Comparison of ENCODE assay signal across 1 cellular context in the genomic region with DNA sequence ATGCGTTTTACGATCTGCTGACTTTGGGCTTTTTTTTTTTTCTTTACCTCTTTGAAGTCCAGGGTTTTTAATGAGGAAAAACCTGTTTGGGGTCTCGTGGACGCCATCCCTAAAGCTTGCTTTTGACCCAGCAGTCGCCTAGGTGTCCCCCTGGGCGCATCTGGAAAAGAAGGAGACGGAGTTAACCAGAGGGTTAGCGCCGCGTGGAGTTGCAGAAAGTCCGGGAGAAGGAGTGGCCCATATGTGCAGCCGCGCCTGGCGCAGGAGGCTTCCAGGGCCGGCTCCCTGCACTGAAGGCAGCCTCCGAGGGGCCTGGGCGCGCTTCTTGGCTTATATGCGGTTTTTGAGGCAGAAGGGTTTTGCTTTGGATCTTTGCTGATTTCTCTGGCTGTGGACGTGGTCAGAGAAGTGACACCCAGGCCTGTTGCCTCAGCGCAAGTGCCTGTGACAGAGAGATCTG.
A peak's percentile ranks its signal among the peaks of the same experiment; 100 is the strongest.
TF ChIP-seq lines count a peak whose summit lies in the region.

No MANE protein-coding gene starts in this region.

TF ChIP-seq in HepG2, 621 proteins besides CTCF, POLR2A, EP300 and RAD21 (continued from another document and continues in another):
- TF ChIP-seq U2AF1 (optimal IDR thresholded peaks at IDR 0.05; ENCODE audit: low read depth, low read length) (peak; percentile 88), POGZ (CRISPR knock-in tag; IDR thresholded peaks at IDR 0.05) (no peak; the same call in 1 of the 2 replicates), ZNF879 (CRISPR knock-in tag; IDR thresholded peaks at IDR 0.05) (peak; percentile 74; the same call in 1 of the 2 replicates), KLF16 (CRISPR knock-in tag; IDR thresholded peaks at IDR 0.05) (peak in 1 of 2 experiments; percentile 22; a peak in 1 of 4 replicates), TSC22D2 (CRISPR knock-in tag; IDR thresholded peaks at IDR 0.05; ENCODE audit: borderline replicate concordance) (no peak), KDM5B (CRISPR knock-in tag; IDR thresholded peaks at IDR 0.05; ENCODE audit: borderline replicate concordance) (no peak), SETDB1 (CRISPR knock-in tag; IDR thresholded peaks at IDR 0.05; ENCODE audit: borderline replicate concordance) (no peak), ZNF766 (CRISPR knock-in tag; IDR thresholded peaks at IDR 0.05; ENCODE audit: borderline replicate concordance) (no peak), ZNF468 (CRISPR knock-in tag; IDR thresholded peaks at IDR 0.05) (no peak), ZNF577 (CRISPR knock-in tag; IDR thresholded peaks at IDR 0.05; ENCODE audit: borderline replicate concordance, low read depth) (no peak), ZSCAN22 (CRISPR knock-in tag; IDR thresholded peaks at IDR 0.05) (no peak), CREM (IDR thresholded peaks at IDR 0.05) (no peak; the same call in 1 of the 2 replicates), CREM (CRISPR knock-in tag; IDR thresholded peaks at IDR 0.05) (no peak), CHD2 (IDR thresholded peaks at IDR 0.05; ENCODE audit: low read depth, low read length) (no peak), RELA (CRISPR knock-in tag; IDR thresholded peaks at IDR 0.05) (no peak), ETV6 (CRISPR knock-in tag; conservative IDR thresholded peaks at IDR 0.05) (no peak), SMAD1 (CRISPR knock-in tag; IDR thresholded peaks at IDR 0.05; ENCODE audit: borderline replicate concordance, low read depth) (no peak), ZFP82 (CRISPR knock-in tag; IDR thresholded peaks at IDR 0.05; ENCODE audit: borderline replicate concordance) (no peak), FOXK1 (CRISPR knock-in tag; IDR thresholded peaks at IDR 0.05; ENCODE audit: borderline replicate concordance, low read depth) (no peak), PHF5A (CRISPR knock-in tag; IDR thresholded peaks at IDR 0.05; ENCODE audit: low read depth, unreplicated experiment) (no peak), PPARG (CRISPR knock-in tag; conservative IDR thresholded peaks at IDR 0.05) (no peak), STAT5B (CRISPR knock-in tag; IDR thresholded peaks at IDR 0.05) (no peak), NCOA1 (CRISPR knock-in tag; IDR thresholded peaks at IDR 0.05) (no peak; the same call in 1 of the 2 replicates), POLR2G (IDR thresholded peaks at IDR 0.05; ENCODE audit: low read depth, low read length) (no peak), FOXC1 (CRISPR knock-in tag; IDR thresholded peaks at IDR 0.05; ENCODE audit: borderline replicate concordance) (no peak), ZBTB42 (CRISPR knock-in tag; IDR thresholded peaks at IDR 0.05) (no peak), ZNF383 (CRISPR knock-in tag; IDR thresholded peaks at IDR 0.05; ENCODE audit: borderline replicate concordance) (0 out of 2 replicates have a peak, but pooled peaks have one; percentile 44), JUND (CRISPR knock-in tag; IDR thresholded peaks at IDR 0.05) (no peak), RFX1 (IDR thresholded peaks at IDR 0.05) (no peak), SOX5 (CRISPR knock-in tag; IDR thresholded peaks at IDR 0.05; ENCODE audit: borderline replicate concordance) (no peak), ZNF17 (CRISPR knock-in tag; IDR thresholded peaks at IDR 0.05) (no peak)
- TF ChIP-seq, protein P1, sequence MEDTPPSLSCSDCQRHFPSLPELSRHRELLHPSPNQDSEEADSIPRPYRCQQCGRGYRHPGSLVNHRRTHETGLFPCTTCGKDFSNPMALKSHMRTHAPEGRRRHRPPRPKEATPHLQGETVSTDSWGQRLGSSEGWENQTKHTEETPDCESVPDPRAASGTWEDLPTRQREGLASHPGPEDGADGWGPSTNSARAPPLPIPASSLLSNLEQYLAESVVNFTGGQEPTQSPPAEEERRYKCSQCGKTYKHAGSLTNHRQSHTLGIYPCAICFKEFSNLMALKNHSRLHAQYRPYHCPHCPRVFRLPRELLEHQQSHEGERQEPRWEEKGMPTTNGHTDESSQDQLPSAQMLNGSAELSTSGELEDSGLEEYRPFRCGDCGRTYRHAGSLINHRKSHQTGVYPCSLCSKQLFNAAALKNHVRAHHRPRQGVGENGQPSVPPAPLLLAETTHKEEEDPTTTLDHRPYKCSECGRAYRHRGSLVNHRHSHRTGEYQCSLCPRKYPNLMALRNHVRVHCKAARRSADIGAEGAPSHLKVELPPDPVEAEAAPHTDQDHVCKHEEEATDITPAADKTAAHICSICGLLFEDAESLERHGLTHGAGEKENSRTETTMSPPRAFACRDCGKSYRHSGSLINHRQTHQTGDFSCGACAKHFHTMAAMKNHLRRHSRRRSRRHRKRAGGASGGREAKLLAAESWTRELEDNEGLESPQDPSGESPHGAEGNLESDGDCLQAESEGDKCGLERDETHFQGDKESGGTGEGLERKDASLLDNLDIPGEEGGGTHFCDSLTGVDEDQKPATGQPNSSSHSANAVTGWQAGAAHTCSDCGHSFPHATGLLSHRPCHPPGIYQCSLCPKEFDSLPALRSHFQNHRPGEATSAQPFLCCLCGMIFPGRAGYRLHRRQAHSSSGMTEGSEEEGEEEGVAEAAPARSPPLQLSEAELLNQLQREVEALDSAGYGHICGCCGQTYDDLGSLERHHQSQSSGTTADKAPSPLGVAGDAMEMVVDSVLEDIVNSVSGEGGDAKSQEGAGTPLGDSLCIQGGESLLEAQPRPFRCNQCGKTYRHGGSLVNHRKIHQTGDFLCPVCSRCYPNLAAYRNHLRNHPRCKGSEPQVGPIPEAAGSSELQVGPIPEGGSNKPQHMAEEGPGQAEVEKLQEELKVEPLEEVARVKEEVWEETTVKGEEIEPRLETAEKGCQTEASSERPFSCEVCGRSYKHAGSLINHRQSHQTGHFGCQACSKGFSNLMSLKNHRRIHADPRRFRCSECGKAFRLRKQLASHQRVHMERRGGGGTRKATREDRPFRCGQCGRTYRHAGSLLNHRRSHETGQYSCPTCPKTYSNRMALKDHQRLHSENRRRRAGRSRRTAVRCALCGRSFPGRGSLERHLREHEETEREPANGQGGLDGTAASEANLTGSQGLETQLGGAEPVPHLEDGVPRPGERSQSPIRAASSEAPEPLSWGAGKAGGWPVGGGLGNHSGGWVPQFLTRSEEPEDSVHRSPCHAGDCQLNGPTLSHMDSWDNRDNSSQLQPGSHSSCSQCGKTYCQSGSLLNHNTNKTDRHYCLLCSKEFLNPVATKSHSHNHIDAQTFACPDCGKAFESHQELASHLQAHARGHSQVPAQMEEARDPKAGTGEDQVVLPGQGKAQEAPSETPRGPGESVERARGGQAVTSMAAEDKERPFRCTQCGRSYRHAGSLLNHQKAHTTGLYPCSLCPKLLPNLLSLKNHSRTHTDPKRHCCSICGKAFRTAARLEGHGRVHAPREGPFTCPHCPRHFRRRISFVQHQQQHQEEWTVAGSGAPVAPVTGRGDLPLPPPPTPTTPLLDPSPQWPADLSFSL (CRISPR knock-in tag; IDR thresholded peaks at IDR 0.05): no peak
- TF ChIP-seq, protein P2, sequence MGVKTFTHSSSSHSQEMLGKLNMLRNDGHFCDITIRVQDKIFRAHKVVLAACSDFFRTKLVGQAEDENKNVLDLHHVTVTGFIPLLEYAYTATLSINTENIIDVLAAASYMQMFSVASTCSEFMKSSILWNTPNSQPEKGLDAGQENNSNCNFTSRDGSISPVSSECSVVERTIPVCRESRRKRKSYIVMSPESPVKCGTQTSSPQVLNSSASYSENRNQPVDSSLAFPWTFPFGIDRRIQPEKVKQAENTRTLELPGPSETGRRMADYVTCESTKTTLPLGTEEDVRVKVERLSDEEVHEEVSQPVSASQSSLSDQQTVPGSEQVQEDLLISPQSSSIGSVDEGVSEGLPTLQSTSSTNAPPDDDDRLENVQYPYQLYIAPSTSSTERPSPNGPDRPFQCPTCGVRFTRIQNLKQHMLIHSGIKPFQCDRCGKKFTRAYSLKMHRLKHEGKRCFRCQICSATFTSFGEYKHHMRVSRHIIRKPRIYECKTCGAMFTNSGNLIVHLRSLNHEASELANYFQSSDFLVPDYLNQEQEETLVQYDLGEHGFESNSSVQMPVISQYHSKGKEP (CRISPR knock-in tag; IDR thresholded peaks at IDR 0.05): no peak
- TF ChIP-seq, protein P3, sequence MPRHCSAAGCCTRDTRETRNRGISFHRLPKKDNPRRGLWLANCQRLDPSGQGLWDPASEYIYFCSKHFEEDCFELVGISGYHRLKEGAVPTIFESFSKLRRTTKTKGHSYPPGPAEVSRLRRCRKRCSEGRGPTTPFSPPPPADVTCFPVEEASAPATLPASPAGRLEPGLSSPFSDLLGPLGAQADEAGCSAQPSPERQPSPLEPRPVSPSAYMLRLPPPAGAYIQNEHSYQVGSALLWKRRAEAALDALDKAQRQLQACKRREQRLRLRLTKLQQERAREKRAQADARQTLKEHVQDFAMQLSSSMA (CRISPR knock-in tag; IDR thresholded peaks at IDR 0.05): no peak
- TF ChIP-seq, protein P4, sequence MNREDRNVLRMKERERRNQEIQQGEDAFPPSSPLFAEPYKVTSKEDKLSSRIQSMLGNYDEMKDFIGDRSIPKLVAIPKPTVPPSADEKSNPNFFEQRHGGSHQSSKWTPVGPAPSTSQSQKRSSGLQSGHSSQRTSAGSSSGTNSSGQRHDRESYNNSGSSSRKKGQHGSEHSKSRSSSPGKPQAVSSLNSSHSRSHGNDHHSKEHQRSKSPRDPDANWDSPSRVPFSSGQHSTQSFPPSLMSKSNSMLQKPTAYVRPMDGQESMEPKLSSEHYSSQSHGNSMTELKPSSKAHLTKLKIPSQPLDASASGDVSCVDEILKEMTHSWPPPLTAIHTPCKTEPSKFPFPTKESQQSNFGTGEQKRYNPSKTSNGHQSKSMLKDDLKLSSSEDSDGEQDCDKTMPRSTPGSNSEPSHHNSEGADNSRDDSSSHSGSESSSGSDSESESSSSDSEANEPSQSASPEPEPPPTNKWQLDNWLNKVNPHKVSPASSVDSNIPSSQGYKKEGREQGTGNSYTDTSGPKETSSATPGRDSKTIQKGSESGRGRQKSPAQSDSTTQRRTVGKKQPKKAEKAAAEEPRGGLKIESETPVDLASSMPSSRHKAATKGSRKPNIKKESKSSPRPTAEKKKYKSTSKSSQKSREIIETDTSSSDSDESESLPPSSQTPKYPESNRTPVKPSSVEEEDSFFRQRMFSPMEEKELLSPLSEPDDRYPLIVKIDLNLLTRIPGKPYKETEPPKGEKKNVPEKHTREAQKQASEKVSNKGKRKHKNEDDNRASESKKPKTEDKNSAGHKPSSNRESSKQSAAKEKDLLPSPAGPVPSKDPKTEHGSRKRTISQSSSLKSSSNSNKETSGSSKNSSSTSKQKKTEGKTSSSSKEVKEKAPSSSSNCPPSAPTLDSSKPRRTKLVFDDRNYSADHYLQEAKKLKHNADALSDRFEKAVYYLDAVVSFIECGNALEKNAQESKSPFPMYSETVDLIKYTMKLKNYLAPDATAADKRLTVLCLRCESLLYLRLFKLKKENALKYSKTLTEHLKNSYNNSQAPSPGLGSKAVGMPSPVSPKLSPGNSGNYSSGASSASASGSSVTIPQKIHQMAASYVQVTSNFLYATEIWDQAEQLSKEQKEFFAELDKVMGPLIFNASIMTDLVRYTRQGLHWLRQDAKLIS (CRISPR knock-in tag; IDR thresholded peaks at IDR 0.05): no peak
- TF ChIP-seq, protein P5, sequence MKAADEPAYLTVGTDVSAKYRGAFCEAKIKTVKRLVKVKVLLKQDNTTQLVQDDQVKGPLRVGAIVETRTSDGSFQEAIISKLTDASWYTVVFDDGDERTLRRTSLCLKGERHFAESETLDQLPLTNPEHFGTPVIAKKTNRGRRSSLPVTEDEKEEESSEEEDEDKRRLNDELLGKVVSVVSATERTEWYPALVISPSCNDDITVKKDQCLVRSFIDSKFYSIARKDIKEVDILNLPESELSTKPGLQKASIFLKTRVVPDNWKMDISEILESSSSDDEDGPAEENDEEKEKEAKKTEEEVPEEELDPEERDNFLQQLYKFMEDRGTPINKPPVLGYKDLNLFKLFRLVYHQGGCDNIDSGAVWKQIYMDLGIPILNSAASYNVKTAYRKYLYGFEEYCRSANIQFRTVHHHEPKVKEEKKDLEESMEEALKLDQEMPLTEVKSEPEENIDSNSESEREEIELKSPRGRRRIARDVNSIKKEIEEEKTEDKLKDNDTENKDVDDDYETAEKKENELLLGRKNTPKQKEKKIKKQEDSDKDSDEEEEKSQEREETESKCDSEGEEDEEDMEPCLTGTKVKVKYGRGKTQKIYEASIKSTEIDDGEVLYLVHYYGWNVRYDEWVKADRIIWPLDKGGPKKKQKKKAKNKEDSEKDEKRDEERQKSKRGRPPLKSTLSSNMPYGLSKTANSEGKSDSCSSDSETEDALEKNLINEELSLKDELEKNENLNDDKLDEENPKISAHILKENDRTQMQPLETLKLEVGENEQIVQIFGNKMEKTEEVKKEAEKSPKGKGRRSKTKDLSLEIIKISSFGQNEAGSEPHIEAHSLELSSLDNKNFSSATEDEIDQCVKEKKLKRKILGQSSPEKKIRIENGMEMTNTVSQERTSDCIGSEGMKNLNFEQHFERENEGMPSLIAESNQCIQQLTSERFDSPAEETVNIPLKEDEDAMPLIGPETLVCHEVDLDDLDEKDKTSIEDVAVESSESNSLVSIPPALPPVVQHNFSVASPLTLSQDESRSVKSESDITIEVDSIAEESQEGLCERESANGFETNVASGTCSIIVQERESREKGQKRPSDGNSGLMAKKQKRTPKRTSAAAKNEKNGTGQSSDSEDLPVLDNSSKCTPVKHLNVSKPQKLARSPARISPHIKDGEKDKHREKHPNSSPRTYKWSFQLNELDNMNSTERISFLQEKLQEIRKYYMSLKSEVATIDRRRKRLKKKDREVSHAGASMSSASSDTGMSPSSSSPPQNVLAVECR (CRISPR knock-in tag; IDR thresholded peaks at IDR 0.05; ENCODE audit: borderline replicate concordance): peak; percentile 5; the same call in 1 of the 2 replicates
- TF ChIP-seq, protein P6, sequence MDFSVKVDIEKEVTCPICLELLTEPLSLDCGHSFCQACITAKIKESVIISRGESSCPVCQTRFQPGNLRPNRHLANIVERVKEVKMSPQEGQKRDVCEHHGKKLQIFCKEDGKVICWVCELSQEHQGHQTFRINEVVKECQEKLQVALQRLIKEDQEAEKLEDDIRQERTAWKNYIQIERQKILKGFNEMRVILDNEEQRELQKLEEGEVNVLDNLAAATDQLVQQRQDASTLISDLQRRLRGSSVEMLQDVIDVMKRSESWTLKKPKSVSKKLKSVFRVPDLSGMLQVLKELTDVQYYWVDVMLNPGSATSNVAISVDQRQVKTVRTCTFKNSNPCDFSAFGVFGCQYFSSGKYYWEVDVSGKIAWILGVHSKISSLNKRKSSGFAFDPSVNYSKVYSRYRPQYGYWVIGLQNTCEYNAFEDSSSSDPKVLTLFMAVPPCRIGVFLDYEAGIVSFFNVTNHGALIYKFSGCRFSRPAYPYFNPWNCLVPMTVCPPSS (IDR thresholded peaks at IDR 0.05): no peak
- TF ChIP-seq, protein P7, sequence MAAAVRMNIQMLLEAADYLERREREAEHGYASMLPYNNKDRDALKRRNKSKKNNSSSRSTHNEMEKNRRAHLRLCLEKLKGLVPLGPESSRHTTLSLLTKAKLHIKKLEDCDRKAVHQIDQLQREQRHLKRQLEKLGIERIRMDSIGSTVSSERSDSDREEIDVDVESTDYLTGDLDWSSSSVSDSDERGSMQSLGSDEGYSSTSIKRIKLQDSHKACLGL (CRISPR knock-in tag; IDR thresholded peaks at IDR 0.05): peak; percentile 5; the same call in 1 of the 2 replicates
- TF ChIP-seq, protein P8, sequence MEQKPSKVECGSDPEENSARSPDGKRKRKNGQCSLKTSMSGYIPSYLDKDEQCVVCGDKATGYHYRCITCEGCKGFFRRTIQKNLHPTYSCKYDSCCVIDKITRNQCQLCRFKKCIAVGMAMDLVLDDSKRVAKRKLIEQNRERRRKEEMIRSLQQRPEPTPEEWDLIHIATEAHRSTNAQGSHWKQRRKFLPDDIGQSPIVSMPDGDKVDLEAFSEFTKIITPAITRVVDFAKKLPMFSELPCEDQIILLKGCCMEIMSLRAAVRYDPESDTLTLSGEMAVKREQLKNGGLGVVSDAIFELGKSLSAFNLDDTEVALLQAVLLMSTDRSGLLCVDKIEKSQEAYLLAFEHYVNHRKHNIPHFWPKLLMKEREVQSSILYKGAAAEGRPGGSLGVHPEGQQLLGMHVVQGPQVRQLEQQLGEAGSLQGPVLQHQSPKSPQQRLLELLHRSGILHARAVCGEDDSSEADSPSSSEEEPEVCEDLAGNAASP (CRISPR knock-in tag; IDR thresholded peaks at IDR 0.05; ENCODE audit: borderline replicate concordance): no peak
